Comparison of ENCODE assay signal across 9 cellular contexts in the genomic region with DNA sequence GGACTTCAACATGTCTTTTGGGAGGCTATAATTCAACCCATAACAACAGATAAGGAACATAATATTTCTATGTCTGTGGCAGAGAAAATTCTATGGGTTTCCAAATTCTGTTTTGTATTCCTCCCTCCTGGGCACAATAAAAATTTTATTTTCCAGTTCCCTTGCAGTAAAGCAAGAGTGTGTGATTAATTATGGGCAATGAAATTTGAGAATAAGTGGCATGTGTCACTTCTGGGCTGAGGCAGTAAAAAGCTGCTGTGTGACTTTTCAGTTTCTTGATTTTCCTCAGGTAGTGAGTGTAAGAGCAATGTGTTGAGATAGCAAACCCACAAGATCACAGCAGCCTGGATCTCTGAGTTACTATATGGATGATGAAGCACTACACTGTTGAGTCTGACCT.
"Had no signal": no experiment of that assay in that cellular context is flagged by ENCODE, and none has a peak within 500 bp of the region (broad histone marks: within the 10 kb centered on the region; RNA-seq: fewer than 3 reads in every experiment).

No MANE protein-coding gene starts in this region.

- H3K4me1 ChIP-seq: HAP-1 had no signal

- H3K27ac ChIP-seq: GM23248 had no signal

- DNase-seq: GM23248, GOT3, H7, H9, HCEC 1CT, HFFc6 had no signal

- H3K9me3 ChIP-seq: HAP-1 had no signal

- H3K36me3 ChIP-seq: HAP-1 had no signal

- H3K4me3 ChIP-seq: GM23248, GM23338, HAP-1 had no signal

- ATAC-seq: GM23338, HCT116 had no signal
